In genomic region chr4:81922271-81922775, GRCh38 we compare ENCODE assay signal across 20 cellular contexts.
DNase-seq lines count a peak whose midpoint lies in the region; ATAC-seq and TF ChIP-seq lines count a peak whose summit lies in the region.
"Had no signal": no experiment of that assay in that cellular context is flagged by ENCODE, and none has a peak within 500 bp of the region (broad histone marks: within the 10 kb centered on the region; RNA-seq: fewer than 3 reads in every experiment).

No MANE protein-coding gene starts in this region.

- intact Hi-C loops in Right ventricle myocardium superior (cut with DNase I) (no loop called here), left ventricle myocardium inferior (cut with micrococcal nuclease) (no loop called here), heart right ventricle (cut with DNase I) (no loop called here)

- H3K9me3 ChIP-seq in left ventricle myocardium inferior (replicated peaks) (no peaks in the 10 kb centered on the region), heart right ventricle (no peaks in the 10 kb centered on the region)
- H3K9me3 ChIP-seq: SJCRH30 had no signal

- H3K27ac ChIP-seq in left ventricle myocardium inferior (replicated peaks) (no peak overlapping the region), heart right ventricle (peak overlapping the region in 3 of 10 donors; percentile 39 to 50 (median 43)), brain microvascular endothelial cell (no peak overlapping the region)
- H3K27ac ChIP-seq: SJCRH30 had no signal

- H3K27me3 ChIP-seq in left ventricle myocardium inferior (ENCODE audit: low read depth) (no peaks in the 10 kb centered on the region), heart right ventricle (peaks cover 0 to 4% (median 0%) of the 10 kb centered on the region in 7 donors), brain microvascular endothelial cell (replicated peaks) (no peaks in the 10 kb centered on the region)

- H3K4me3 ChIP-seq in left ventricle myocardium inferior (no peak overlapping the region), heart right ventricle (no peak overlapping the region), brain microvascular endothelial cell (ENCODE audit: low read depth, low read length) (no peak overlapping the region)
- H3K4me3 ChIP-seq: GM23338, SJCRH30 had no signal

- no peaks in the 10 kb centered on the region for H3K36me3 ChIP-seq in left ventricle myocardium inferior
- no peaks in the 10 kb centered on the region for H3K36me3 ChIP-seq in heart right ventricle
- no peaks in the 10 kb centered on the region for H3K36me3 ChIP-seq in brain microvascular endothelial cell (replicated peaks)

- WGBS in heart right ventricle, 2 donors: 17 to 25% methylated on average over 3 of the region's 3 CpGs

- in situ Hi-C loops in brain microvascular endothelial cell (cut with HindIII; ENCODE audit: low pct_ligation_motif_present, low sequenced_read_pairs): no loop called here

- H3K4me1 ChIP-seq in left ventricle myocardium inferior (peaks cover 18% of the 10 kb centered on the region), heart right ventricle (peaks cover 0 to 20% (median 12%) of the 10 kb centered on the region in 9 donors)
- H3K4me1 ChIP-seq: SJCRH30 had no signal

- ATAC-seq in Right ventricle myocardium superior (ENCODE audit: poor library complexity): peak; percentile 90
- peak in 7 of 8 donors; percentile 49 to 91 (median 79) for ATAC-seq in heart right ventricle
- ATAC-seq: GM23338, HCT116, HepG2, SK-N-SH treated with all-trans-retinoic acid at 6 μM for 48 hours had no signal

- TF ChIP-seq CTCF in left ventricle myocardium inferior (IDR thresholded peaks at IDR 0.05; ENCODE audit: borderline replicate concordance): no peak
- no peak for TF ChIP-seq CTCF in heart right ventricle (IDR thresholded peaks at IDR 0.05)
- no peak for TF ChIP-seq CTCF in brain microvascular endothelial cell (IDR thresholded peaks at IDR 0.05; ENCODE audit: low read depth, low read length, missing control alignments)

- no peak for DNase-seq in Right ventricle myocardium superior
- DNase-seq in left ventricle myocardium inferior: no peak
- no peak for DNase-seq in heart right ventricle
- peak; percentile 50 for DNase-seq in putamen (ENCODE audit: low spot score)
- DNase-seq in HPDE6-E6E7 (ENCODE audit: extremely low spot score): no peak
- no peak for DNase-seq in brain microvascular endothelial cell
- no peak for DNase-seq in activated effector memory CD4-positive, alpha-beta T cell treated with Interleukin-2 at 50 U/mL for 16 hours
- DNase-seq: C1 segment of cervical spinal cord; CD4-positive, alpha-beta memory T cell; Karpas-422; NCI-H1092 treated with DMSO at 0.1 percent for 48 hours; NCI-H187 treated with DMSO at 0.1 percent for 48 hours; NCI-H446; NCI-H524 treated with DMSO at 0.1 percent for 48 hours; NCI-H774; SJCRH30 had no signal
